Comparison of ENCODE assay signal across 10 cellular contexts in the genomic region with DNA sequence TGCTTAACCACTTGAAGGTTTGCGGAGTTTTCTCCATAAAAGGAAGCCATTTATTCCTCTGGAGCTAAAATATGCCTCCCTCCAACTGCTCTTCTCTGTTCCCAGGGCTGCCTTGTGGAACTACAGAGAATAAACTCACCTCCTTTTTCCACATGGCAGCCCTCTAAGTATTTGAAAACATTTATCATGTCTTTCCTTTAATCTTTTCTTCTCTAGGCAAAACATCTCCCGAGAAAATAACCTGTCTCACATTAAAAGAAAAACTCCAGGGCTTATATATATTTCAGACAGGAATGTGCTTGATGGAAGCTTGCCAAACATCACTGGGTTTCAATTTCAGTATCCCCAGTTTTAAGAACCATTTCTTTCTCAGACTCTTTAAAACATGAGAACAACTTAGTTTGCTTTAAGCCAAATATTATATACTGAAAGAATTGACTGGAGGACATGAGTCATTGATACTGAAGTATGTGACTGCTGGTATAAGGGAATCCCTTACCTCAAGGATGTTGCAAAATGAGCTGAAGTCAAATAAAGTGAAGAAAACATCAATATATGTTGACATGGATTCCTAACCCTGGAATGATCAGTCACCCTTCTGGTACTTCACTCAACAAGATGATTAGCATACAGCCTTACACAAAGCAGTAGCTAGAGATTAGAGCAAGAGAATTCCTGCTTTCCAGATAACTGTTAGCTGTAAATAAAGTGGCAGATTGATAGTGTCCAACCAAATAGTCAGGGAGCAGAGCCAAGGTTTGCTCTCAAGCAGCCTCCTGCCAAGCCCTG.
DNase-seq lines count a peak whose midpoint lies in the region; ATAC-seq, FAIRE-seq and TF ChIP-seq lines count a peak whose summit lies in the region.
"Had no signal": no experiment of that assay in that cellular context is flagged by ENCODE, and none has a peak within 500 bp of the region (broad histone marks: within the 10 kb centered on the region; RNA-seq: fewer than 3 reads in every experiment).

No MANE protein-coding gene starts in this region.

- peak; percentile 69 for FAIRE-seq in HTR-8/SVneo (lab: Jason Lieb, UNC)
- no peak for FAIRE-seq in D721Med (lab: Jason Lieb, UNC)

- DNase-seq in A172 (ENCODE audit: low spot score): peak; percentile 24
- DNase-seq in HTR-8/SVneo (ENCODE audit: insufficient read length, low spot score): peak; percentile 48
- DNase-seq in cerebellar cortex (ENCODE audit: low spot score): peak; percentile 69
- peak; percentile 84 for DNase-seq in left kidney (ENCODE audit: low read depth, low spot score)
- no peak for DNase-seq in D721Med (ENCODE audit: insufficient read length, low spot score)
- DNase-seq: central memory CD4-positive, alpha-beta T cell; NCI-H69 had no signal

- TF ChIP-seq CTCF in D721Med (IDR thresholded peaks at IDR 0.05; ENCODE audit: insufficient read depth, missing control alignments): no peak

- no peak for ATAC-seq in GM18519 (IDR thresholded peaks at IDR 0.05; ENCODE audit: low FRiP score, unreplicated experiment)
- ATAC-seq in GM19452 (IDR thresholded peaks at IDR 0.05; ENCODE audit: unreplicated experiment): no peak
- no peak for ATAC-seq in GM18502 (IDR thresholded peaks at IDR 0.05; ENCODE audit: poor library complexity, unreplicated experiment)
